In the genomic region with DNA sequence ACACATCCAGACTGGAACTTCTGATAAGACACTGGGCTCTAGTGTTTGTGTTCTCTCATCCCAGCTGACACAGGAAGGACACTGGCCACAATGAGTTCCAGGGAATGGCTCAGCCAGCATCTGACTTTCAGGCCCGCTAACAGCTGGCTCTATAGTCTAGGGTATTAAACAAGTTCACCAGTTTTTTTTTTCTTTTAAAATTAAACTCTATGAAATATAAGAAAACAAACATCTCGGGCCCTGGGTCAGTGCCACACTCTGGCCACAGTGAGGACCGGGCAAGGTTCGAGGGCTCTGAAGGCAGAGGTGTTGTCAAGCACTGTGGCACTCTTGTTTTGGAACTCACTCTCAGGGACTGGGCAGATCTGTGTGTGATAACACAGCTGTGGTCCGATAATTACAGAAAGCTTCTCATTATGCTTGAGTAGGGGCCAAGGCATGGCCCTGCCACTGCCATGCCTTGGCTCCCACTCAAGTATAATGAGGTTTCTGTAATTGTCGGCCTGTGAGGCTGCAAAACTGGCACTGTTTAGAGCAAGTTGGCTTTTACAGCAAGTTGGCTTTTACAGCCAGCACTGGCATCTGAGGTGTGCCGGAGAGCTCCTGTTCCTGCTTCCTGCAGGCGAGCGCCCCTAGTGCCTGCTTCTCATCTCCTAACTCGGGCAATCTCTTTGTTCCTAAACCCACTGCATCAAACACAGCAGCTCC, we compare ENCODE assay signal across 8 cellular contexts.
DNase-seq lines count a peak whose midpoint lies in the region; ATAC-seq and TF ChIP-seq lines count a peak whose summit lies in the region.

No MANE protein-coding gene starts in this region.

- no peaks in the 10 kb centered on the region for H3K27me3 Mint-ChIP-seq in activated naive CD8-positive, alpha-beta T cell treated with anti-CD3 and anti-CD28 coated beads, Interleukin-2, amount 10 ng/mL, durations not matched to agents 7 days and 5 days

- DNase-seq in A172 (ENCODE audit: low spot score) (peak; percentile 13), hepatocyte (ENCODE audit: low spot score) (peak; percentile 76), retinal pigment epithelial cell (ENCODE audit: low read depth) (peak; percentile 31), NCI-H1092 treated with DMSO at 0.1 percent for 48 hours (lab: John Stamatoyannopoulos, UW) (no peak)
- DNase-seq in activated naive CD8-positive, alpha-beta T cell treated with anti-CD3 and anti-CD28 coated beads, Interleukin-2, amount 10 ng/mL, durations not matched to agents 7 days and 5 days = peak; percentile 35

- H3K9ac ChIP-seq in OCI-LY3 (ENCODE audit: low read length) = peak overlapping the region; percentile 49; the same call in 1 of the 2 replicates

- no peaks in the 10 kb centered on the region for H3K9me2 ChIP-seq in hepatocyte (replicated peaks; ENCODE audit: insufficient read depth)

- ATAC-seq in GM19328 (IDR thresholded peaks at IDR 0.05; ENCODE audit: unreplicated experiment) (peak; percentile 49), GM21447 (IDR thresholded peaks at IDR 0.05; ENCODE audit: unreplicated experiment) (no peak)
- peak; percentile 60 for ATAC-seq in activated naive CD8-positive, alpha-beta T cell treated with anti-CD3 and anti-CD28 coated beads, Interleukin-2, amount 10 ng/mL, durations not matched to agents 7 days and 5 days (ENCODE audit: low read depth)

- H3K27me3 ChIP-seq in OCI-LY3 (ENCODE audit: low read depth, low read length) (no peaks in the 10 kb centered on the region), hepatocyte (no peaks in the 10 kb centered on the region)

- WGBS in hepatocyte (ENCODE audit: low lambda C conversion rate, missing lambda C conversion rate) = 46% methylated on average over 10 of the region's 10 CpGs

- H2AFZ ChIP-seq in OCI-LY3 (ENCODE audit: low read depth, low read length) = peak overlapping the region; percentile 95
- peak overlapping the region; percentile 30 for H2AFZ ChIP-seq in hepatocyte

- H3K27ac ChIP-seq in OCI-LY3 (ENCODE audit: low read length) (no peak overlapping the region), hepatocyte (no peak overlapping the region)

- TF ChIP-seq CTCF in OCI-LY3 (IDR thresholded peaks at IDR 0.05; ENCODE audit: low read depth, low read length) (peak; percentile 67), hepatocyte (IDR thresholded peaks at IDR 0.05; ENCODE audit: poor library complexity) (peak; percentile 67), retinal pigment epithelial cell (conservative IDR thresholded peaks at IDR 0.05; ENCODE audit: low read depth, low read length) (peak; percentile 71)

- H3K4me3 ChIP-seq in OCI-LY3 (ENCODE audit: low read length) = peak overlapping the region; percentile 70
- no peak overlapping the region for H3K4me3 ChIP-seq in hepatocyte
- no peak overlapping the region for H3K4me3 ChIP-seq in retinal pigment epithelial cell (ENCODE audit: low read length)

- H3K27ac Mint-ChIP-seq in activated naive CD8-positive, alpha-beta T cell treated with anti-CD3 and anti-CD28 coated beads, Interleukin-2, amount 10 ng/mL, durations not matched to agents 7 days and 5 days = no peak overlapping the region

- no peak overlapping the region for H3K4me3 Mint-ChIP-seq in activated naive CD8-positive, alpha-beta T cell treated with anti-CD3 and anti-CD28 coated beads, Interleukin-2, amount 10 ng/mL, durations not matched to agents 7 days and 5 days

- H3K4me1 Mint-ChIP-seq in activated naive CD8-positive, alpha-beta T cell treated with anti-CD3 and anti-CD28 coated beads, Interleukin-2, amount 10 ng/mL, durations not matched to agents 7 days and 5 days = no peaks in the 10 kb centered on the region

- H3K9me3 ChIP-seq in OCI-LY3 (ENCODE audit: insufficient read depth, low read length) (no peaks in the 10 kb centered on the region), hepatocyte (ENCODE audit: low read depth) (no peaks in the 10 kb centered on the region)

- no peaks in the 10 kb centered on the region for H3K79me2 ChIP-seq in OCI-LY3 (ENCODE audit: low read length)
- H3K79me2 ChIP-seq in hepatocyte = no peaks in the 10 kb centered on the region

- no peaks in the 10 kb centered on the region for H3K36me3 ChIP-seq in OCI-LY3 (replicated peaks; ENCODE audit: low read depth, low read length)
- no peaks in the 10 kb centered on the region for H3K36me3 ChIP-seq in hepatocyte (replicated peaks; ENCODE audit: insufficient read depth, low read depth)

- H3K9me3 Mint-ChIP-seq in activated naive CD8-positive, alpha-beta T cell treated with anti-CD3 and anti-CD28 coated beads, Interleukin-2, amount 10 ng/mL, durations not matched to agents 7 days and 5 days = peaks cover 1% of the 10 kb centered on the region

- H4K20me1 ChIP-seq in OCI-LY3 (ENCODE audit: insufficient read depth, low read length) = no peaks in the 10 kb centered on the region
- H4K20me1 ChIP-seq in hepatocyte (ENCODE audit: insufficient read depth, poor library complexity, severe bottlenecking) = no peaks in the 10 kb centered on the region

- H3K4me2 ChIP-seq in OCI-LY3 (ENCODE audit: low read length) (peak overlapping the region; percentile 83), hepatocyte (no peak overlapping the region)

- H3K4me1 ChIP-seq in OCI-LY3 (ENCODE audit: low read length) (peaks cover 17% of the 10 kb centered on the region), hepatocyte (ENCODE audit: insufficient read depth) (no peaks in the 10 kb centered on the region)

- POLR2A ChIA-PET in activated naive CD8-positive, alpha-beta T cell treated with anti-CD3 and anti-CD28 coated beads, Interleukin-2, amount 10 ng/mL, durations not matched to agents 7 days and 5 days (lab: Charles Lee) = no interaction called here

- no peaks in the 10 kb centered on the region for H3K36me3 Mint-ChIP-seq in activated naive CD8-positive, alpha-beta T cell treated with anti-CD3 and anti-CD28 coated beads, Interleukin-2, amount 10 ng/mL, durations not matched to agents 7 days and 5 days
